20 cellular contexts compared by ENCODE assay signal in the genomic region with DNA sequence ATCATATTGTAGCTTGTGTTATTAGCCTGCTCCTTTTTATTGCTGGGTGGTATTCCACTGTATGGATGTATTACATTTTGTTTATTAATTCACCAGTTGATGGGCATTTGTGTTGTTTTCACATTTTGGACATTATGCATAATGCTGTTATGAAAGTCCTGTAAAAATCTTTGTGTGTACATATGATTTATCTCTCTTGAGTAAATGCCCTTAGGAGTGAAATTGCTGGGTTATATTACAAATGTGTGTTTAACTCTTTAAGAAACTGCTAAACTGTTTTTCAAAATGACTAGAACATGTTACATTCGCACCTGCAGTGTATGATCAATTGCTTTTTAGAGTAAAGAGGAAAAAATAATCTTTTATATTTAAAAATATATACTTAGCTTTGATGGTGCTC.
"Had no signal": no experiment of that assay in that cellular context is flagged by ENCODE, and none has a peak within 500 bp of the region (broad histone marks: within the 10 kb centered on the region; RNA-seq: fewer than 3 reads in every experiment).

No MANE protein-coding gene starts in this region.

- FAIRE-seq: small intestine, urothelium cell line had no signal

- DNase-seq: natural killer cell; occipital lobe; ovary; posterior cingulate gyrus; psoas muscle; right cardiac atrium; right lobe of liver; sigmoid colon; small intestine; stimulated activated CD4-positive, alpha-beta T cell treated with anti-CD3 and anti-CD28 coated beads, Interleukin-15, amount 100 ng/mL, for 24 hours; stimulated activated CD4-positive, alpha-beta T cell treated with anti-CD3 and anti-CD28 coated beads, Interleukin-2, amount 100 ng/mL, for 24 hours; stimulated activated CD4-positive, alpha-beta T cell treated with anti-CD3 and anti-CD28 coated beads, Interleukin-2, amount 100 ng/mL, for 48 hours; stimulated activated CD4-positive, alpha-beta T cell treated with anti-CD3 and anti-CD28 coated beads, Interleukin-4, amount 100 ng/mL, for 24 hours; stimulated activated naive B cell treated with anti-CD40 and anti-IgM and Interleukin-4, amounts not matched to agents 10 μg/mL and 1 μg/mL and 100 μg/mL, for 72 hours; stimulated activated naive CD4-positive, alpha-beta T cell treated with Interleukin-2 at 50 U/mL for 16 hours; stomach; thyroid gland; trophoblast cell; upper lobe of left lung had no signal
